In genomic region chr19:46848389-46848788, GRCh38 we compare ENCODE assay signal across 23 cellular contexts. TPM values are rescaled to one million over a fixed set of nuclear protein-coding genes. Genes with fewer than 3 reads are reported as not detected.
DNase-seq lines count a peak whose midpoint lies in the region; ATAC-seq and TF ChIP-seq lines count a peak whose summit lies in the region.
"Had no signal": no experiment of that assay in that cellular context is flagged by ENCODE, and none has a peak within 500 bp of the region (broad histone marks: within the 10 kb centered on the region; RNA-seq: fewer than 3 reads in every experiment).

No MANE protein-coding gene starts in this region.

- H3K9me3 ChIP-seq in HCT116 (ENCODE audit: control insufficient read depth in 1 of 2, insufficient read depth in 1 of 2, low read depth in 1 of 2, low read length in 2 of 2) = no peaks in the 10 kb centered on the region
- no peaks in the 10 kb centered on the region for H3K9me3 ChIP-seq in mesenchymal stem cell (ENCODE audit: control insufficient read depth, low read length)
- H3K9me3 ChIP-seq: ascending aorta, esophagus squamous epithelium had no signal

- TF ChIP-seq CTCF in HCT116 (IDR thresholded peaks at IDR 0.05 in 2 of 3, conservative IDR thresholded peaks at IDR 0.05 in 1 of 3; ENCODE audit: borderline replicate concordance in 1 of 3, insufficient read depth in 1 of 3, low read depth in 2 of 3, low read length in 2 of 3) (no peak), brain (conservative IDR thresholded peaks at IDR 0.05) (no peak), type B pancreatic cell (conservative IDR thresholded peaks at IDR 0.05) (no peak)

- H3K4me3 ChIP-seq in HCT116 (replicated peaks in 1 of 2; ENCODE audit: low read depth in 1 of 2, low read length in 2 of 2) = peak overlapping the region; percentile 96 to 98
- H3K4me3 ChIP-seq in mesenchymal stem cell (ENCODE audit: insufficient read depth in 1 of 2, low read depth in 1 of 2, low read length in 2 of 2) = no peak overlapping the region

- H3K27ac ChIP-seq in HCT116 (ENCODE audit: low read depth, low read length) (peak overlapping the region; percentile 96), mesenchymal stem cell (ENCODE audit: low read length, poor library complexity, severe bottlenecking) (peak overlapping the region; percentile 11)

- H3K36me3 ChIP-seq in HCT116 (ENCODE audit: control insufficient read depth in 1 of 2, insufficient read depth in 2 of 2, low read length in 2 of 2) (peaks cover 14 to 22% of the 10 kb centered on the region in 2 experiments), mesenchymal stem cell (ENCODE audit: control insufficient read depth in 1 of 2, insufficient read depth in 2 of 2, low read depth in 1 of 2, low read length in 2 of 2) (peaks cover 33 to 35% of the 10 kb centered on the region in 2 experiments)

- no peak overlapping the region for H2BK120ac ChIP-seq in mesenchymal stem cell (ENCODE audit: low read depth, low read length)

- intact Hi-C loops in HCT116 (cut with micrococcal nuclease) = no loop called here

- H3K4me1 ChIP-seq in HCT116 (ENCODE audit: control insufficient read depth in 1 of 2, insufficient read depth in 2 of 2, low read length in 2 of 2) = peaks cover 5 to 29% of the 10 kb centered on the region in 2 experiments
- H3K4me1 ChIP-seq in mesenchymal stem cell (ENCODE audit: control insufficient read depth, insufficient read depth, low read depth, low read length) = peaks cover 9% of the 10 kb centered on the region

- POLR2A ChIA-PET in HCT116 (lab: Charles Lee) = interaction anchor here (0.5 kb wide), 1 partner anchor 185 kb away, joined by 3 read pairs; no protein-coding TSS in a partner anchor

- H3K79me1 ChIP-seq in mesenchymal stem cell (replicated peaks; ENCODE audit: low read length, poor library complexity, severe bottlenecking) = peaks cover 11% of the 10 kb centered on the region

- H4K91ac ChIP-seq in mesenchymal stem cell (ENCODE audit: low read length) = no peak overlapping the region

- peak overlapping the region; percentile 9 for H2AK5ac ChIP-seq in mesenchymal stem cell (ENCODE audit: low read length, severe bottlenecking)

- H4K8ac ChIP-seq in mesenchymal stem cell (ENCODE audit: low read length) = peak overlapping the region; percentile 61

- H3K36me3 Mint-ChIP-seq in brain (peaks cover 11% of the 10 kb centered on the region), type B pancreatic cell (peaks cover 13% of the 10 kb centered on the region)

- DNase-seq in HCT116 (ENCODE audit: low read depth, low spot score) (no peak), mesenchymal stem cell (peak; percentile 37), type B pancreatic cell (ENCODE audit: extremely low spot score, unreplicated experiment) (no peak), UCSD-AML1 (lab: John Stamatoyannopoulos, UW; ENCODE audit: unreplicated experiment) (no peak), AG08395 (ENCODE audit: low spot score) (no peak), T-helper 1 cell (no peak)
- DNase-seq: activated CD4-positive, alpha-beta T cell treated with anti-CD3 and anti-CD28 coated beads, Interleukin-2, amount 10 ng/mL, durations not matched to agents 24 days and 14 days; AML-193; effector CD4-positive, alpha-beta T cell; esophagus squamous epithelium; glutamatergic neuron; NCI-H1092 treated with DMSO at 0.1 percent for 48 hours; NCI-H2029; NCI-H345; NCI-H82; nucleus accumbens; SHP77; substantia nigra had no signal

- H2BK15ac ChIP-seq in mesenchymal stem cell (ENCODE audit: low read depth, poor library complexity, severe bottlenecking) = peak overlapping the region; percentile 6

- H4K20me1 ChIP-seq in HCT116 (ENCODE audit: insufficient read depth) = no peaks in the 10 kb centered on the region

- no peak overlapping the region for H3K23ac ChIP-seq in mesenchymal stem cell (ENCODE audit: low read length in 2 of 2)

- H3K18ac ChIP-seq in mesenchymal stem cell (ENCODE audit: low read depth in 1 of 2, low read length in 2 of 2) = peak overlapping the region in 1 of 2 experiments; percentile 42

- H3K4ac ChIP-seq in mesenchymal stem cell (ENCODE audit: low read depth in 1 of 2, low read length in 2 of 2) = no peak overlapping the region

- 86% methylated on average over 2 of the region's 2 CpGs for WGBS in mesenchymal stem cell

- CTCF ChIA-PET in HCT116 (lab: Charles Lee) = no interaction called here

- no peak for TF ChIP-seq RAD21 in HCT116 (IDR thresholded peaks at IDR 0.05; ENCODE audit: low read depth)

- H3K27me3 Mint-ChIP-seq in brain (peaks cover 3% of the 10 kb centered on the region), type B pancreatic cell (no peaks in the 10 kb centered on the region)
- H3K27me3 Mint-ChIP-seq: activated CD4-positive, alpha-beta T cell treated with anti-CD3 and anti-CD28 coated beads, Interleukin-2, amount 10 ng/mL, durations not matched to agents 24 days and 14 days; memory B cell had no signal

- H3K4me1 Mint-ChIP-seq in brain = peaks cover 20% of the 10 kb centered on the region
- H3K4me1 Mint-ChIP-seq in type B pancreatic cell (ENCODE audit: unreplicated experiment) = peaks cover 24% of the 10 kb centered on the region

- no peak for ATAC-seq in HCT116
- ATAC-seq: activated naive CD4-positive, alpha-beta T cell treated with anti-CD3 and anti-CD28 coated beads, Interleukin-2, amount 50 U/mL, for 72 hours had no signal

- no TSS peak for BruUV-seq in HCT116 (replicated peaks; lab: Mats Ljungman, UMichigan)

- H2BK12ac ChIP-seq in mesenchymal stem cell (ENCODE audit: low read length in 2 of 2) = no peak overlapping the region

- H3K27ac Mint-ChIP-seq in brain = no peak overlapping the region
- no peak overlapping the region for H3K27ac Mint-ChIP-seq in type B pancreatic cell
- H3K27ac Mint-ChIP-seq: activated CD4-positive, alpha-beta T cell treated with anti-CD3 and anti-CD28 coated beads, Interleukin-2, amount 10 ng/mL, durations not matched to agents 24 days and 14 days; activated T-helper 1 cell treated with anti-CD3 and anti-CD28 coated beads, Interleukin-12 subunit alpha, Interleukin-12 subunit beta, Interleukin-2, Interleukin-4 antibody, amounts not matched to agents 30 ng/mL and 10 ng/mL and 1 ng/mL, durations not matched to agents 14 hours and 24 hours and 36 hours; memory B cell had no signal

- H3K27me3 ChIP-seq in HCT116 (ENCODE audit: insufficient read depth, low read length) = no peaks in the 10 kb centered on the region
- no peaks in the 10 kb centered on the region for H3K27me3 ChIP-seq in mesenchymal stem cell (ENCODE audit: control insufficient read depth in 1 of 2, insufficient read depth in 1 of 2, low read length in 2 of 2)
- H3K27me3 ChIP-seq: ascending aorta, esophagus squamous epithelium had no signal

- H3K9me2 ChIP-seq in HCT116 (ENCODE audit: insufficient read depth) = no peaks in the 10 kb centered on the region

- no peak for TF ChIP-seq POLR2A in HCT116 (IDR thresholded peaks at IDR 0.05; ENCODE audit: borderline replicate concordance, extremely low read depth, insufficient read depth, insufficient read length)

- H3K14ac ChIP-seq in mesenchymal stem cell (ENCODE audit: low read length in 2 of 2) = no peak overlapping the region

- RAD21 ChIA-PET in HCT116 (lab: Charles Lee; ENCODE audit: low non-redundant PET in 1 of 2, low total read pairs in 2 of 2, uncharacterized antibody in 2 of 2, unreplicated experiment in 2 of 2) = no interaction called here

- peak overlapping the region; percentile 88 for H3K4me2 ChIP-seq in HCT116 (ENCODE audit: low read length)
- H3K4me2 ChIP-seq in mesenchymal stem cell (ENCODE audit: low read length, poor library complexity, severe bottlenecking) = no peak overlapping the region

- no peak overlapping the region for H2BK5ac ChIP-seq in mesenchymal stem cell (ENCODE audit: low read depth, low read length, poor library complexity, severe bottlenecking)

- H3K79me2 ChIP-seq in HCT116 (ENCODE audit: insufficient read depth, low read length) = peaks cover 59% of the 10 kb centered on the region

- H3K9me3 Mint-ChIP-seq in brain = no peaks in the 10 kb centered on the region
- H3K9me3 Mint-ChIP-seq in type B pancreatic cell = no peaks in the 10 kb centered on the region
- H3K9me3 Mint-ChIP-seq: activated CD4-positive, alpha-beta T cell treated with anti-CD3 and anti-CD28 coated beads, Interleukin-2, amount 10 ng/mL, durations not matched to agents 24 days and 14 days; activated naive CD4-positive, alpha-beta T cell treated with anti-CD3 and anti-CD28 coated beads, Interleukin-2, amount 50 U/mL, for 72 hours; activated T-helper 1 cell treated with anti-CD3 and anti-CD28 coated beads, Interleukin-12 subunit alpha, Interleukin-12 subunit beta, Interleukin-2, Interleukin-4 antibody, amounts not matched to agents 30 ng/mL and 10 ng/mL and 1 ng/mL, durations not matched to agents 14 hours and 24 hours and 36 hours; memory B cell had no signal

- H3K4me3 Mint-ChIP-seq in brain (peak overlapping the region in 3 of 5 experiments; percentile 18 to 49 (median 46)), type B pancreatic cell (peak overlapping the region; percentile 22)
- H3K4me3 Mint-ChIP-seq: memory B cell had no signal

- no peak overlapping the region for H2AFZ ChIP-seq in HCT116 (ENCODE audit: low read depth, low read length, poor library complexity, severe bottlenecking)
- no peak overlapping the region for H2AFZ ChIP-seq in mesenchymal stem cell (ENCODE audit: low read depth, low read length)

- H3K9ac ChIP-seq in HCT116 (ENCODE audit: low read length) = peak overlapping the region; percentile 99
- peak overlapping the region; percentile 97 for H3K9ac ChIP-seq in mesenchymal stem cell (ENCODE audit: low read length)

TF ChIP-seq in HCT116, 20 proteins besides CTCF, POLR2A, EP300 and RAD21 (continues in another document):
- no peak for TF ChIP-seq EGR1 (IDR thresholded peaks at IDR 0.05; ENCODE audit: low read depth)
- no peak for TF ChIP-seq EZH2phosphoT487 (IDR thresholded peaks at IDR 0.05; ENCODE audit: borderline replicate concordance)
- TF ChIP-seq TCF7L2 (IDR thresholded peaks at IDR 0.05; ENCODE audit: borderline replicate concordance, extremely low read depth, insufficient read depth, insufficient read length) = no peak

RNA-seq across cellular contexts. Expression of gene AP2S1, which starts 2.3 kb away (rescaled TPM):
- total RNA-seq in HCT116 (2021; ENCODE audit: unreplicated experiment) (296 TPM), type B pancreatic cell (ENCODE audit: low replicate concordance) (128 and 135 TPM in 2 replicates)
- 311 and 325 TPM in 2 replicates for polyA plus RNA-seq in HCT116 (2012)
- 223 TPM for polyA plus RNA-seq in brain (ENCODE audit: insufficient read depth, low read depth, low replicate concordance)
- polyA plus RNA-seq in mesenchymal stem cell (2013, experiment 1 of 2) = 284 TPM
- polyA plus RNA-seq in mesenchymal stem cell (2013, experiment 2 of 2) = 308 TPM

RNA-seq across cellular contexts. Expression of gene ARHGAP35, which starts 12.4 kb away (rescaled TPM):
- total RNA-seq in HCT116 (2021; ENCODE audit: unreplicated experiment) = 47.6 TPM
- 29.0 and 30.2 TPM in 2 replicates for polyA plus RNA-seq in HCT116 (2012)
- polyA plus RNA-seq in brain (ENCODE audit: insufficient read depth, low read depth, low replicate concordance) = 46.0 TPM
- 40.0 TPM for polyA plus RNA-seq in mesenchymal stem cell (2013, experiment 1 of 2)
- polyA plus RNA-seq in mesenchymal stem cell (2013, experiment 2 of 2) = 36.9 TPM
- total RNA-seq in type B pancreatic cell (ENCODE audit: low replicate concordance) = 54.1 and 72.3 TPM in 2 replicates

RNA-seq across cellular contexts. Expression of gene SLC1A5, which starts 60.0 kb away (rescaled TPM):
- total RNA-seq in HCT116 (2021; ENCODE audit: unreplicated experiment) (284 TPM), type B pancreatic cell (ENCODE audit: low replicate concordance) (91.4 and 137 TPM in 2 replicates)
- polyA plus RNA-seq in HCT116 (2012) = 346 and 361 TPM in 2 replicates
- polyA plus RNA-seq in brain (ENCODE audit: insufficient read depth, low read depth, low replicate concordance) = 175 TPM
- 164 TPM for polyA plus RNA-seq in mesenchymal stem cell (2013, experiment 1 of 2)
- polyA plus RNA-seq in mesenchymal stem cell (2013, experiment 2 of 2) = 163 TPM

Comparison
In these comparisons a context has a peak if more than half of its experiments do, and no peak if none do; other contexts are left out.
1. H3K4me3 ChIP-seq: peak in HCT116 (2 of 2); none in mesenchymal stem cell (0 of 2).